19 cellular contexts compared by ENCODE assay signal in the genomic region with DNA sequence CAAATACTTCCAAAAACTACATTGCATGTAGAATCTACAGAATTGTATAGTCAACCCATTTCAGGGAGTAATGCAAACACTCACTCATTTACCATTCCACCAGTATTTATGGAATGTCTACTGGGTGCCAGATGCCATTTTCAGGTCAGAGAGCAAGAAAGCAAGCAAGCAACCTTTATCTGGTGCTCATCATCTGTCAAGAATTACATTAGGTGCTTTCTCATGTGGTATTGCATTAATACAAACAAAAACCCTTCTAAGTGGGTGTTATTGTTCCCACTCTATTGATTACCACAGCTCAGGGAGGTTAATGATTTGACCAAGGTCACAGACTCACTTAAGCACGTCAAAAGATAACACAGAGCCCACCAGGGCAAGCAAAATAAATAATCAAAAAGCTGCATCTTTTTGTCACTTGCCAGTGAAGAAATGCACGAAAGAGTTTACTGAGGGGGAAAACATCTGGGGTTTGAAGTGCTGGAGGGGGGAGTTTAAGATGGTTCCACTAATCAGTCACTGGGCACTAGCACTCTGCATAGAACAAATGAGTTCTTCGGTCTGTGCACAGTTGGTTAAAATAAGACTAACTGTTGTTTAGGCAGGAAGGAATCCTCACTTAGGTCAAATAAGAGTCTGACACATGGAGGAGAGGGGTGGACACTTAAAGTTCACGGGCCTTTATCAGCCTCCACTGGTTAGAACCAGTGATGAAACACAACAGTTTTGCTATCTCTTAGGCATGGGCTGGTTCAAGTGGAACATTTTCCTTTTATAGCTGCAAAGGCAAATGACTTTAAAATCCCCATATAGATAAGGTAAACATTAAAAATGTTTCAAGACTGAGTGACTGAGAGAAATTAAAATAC.
DNase-seq lines count a peak whose midpoint lies in the region; FAIRE-seq and TF ChIP-seq lines count a peak whose summit lies in the region.
"Had no signal": no experiment of that assay in that cellular context is flagged by ENCODE, and none has a peak within 500 bp of the region (broad histone marks: within the 10 kb centered on the region; RNA-seq: fewer than 3 reads in every experiment).

No MANE protein-coding gene starts in this region.

- no peak overlapping the region for H2BK120ac ChIP-seq in H9 (ENCODE audit: low read depth, low read length, poor library complexity, severe bottlenecking)

- no peak overlapping the region for H2AFZ ChIP-seq in H9 (ENCODE audit: low read length)

- H2BK12ac ChIP-seq in H9 (ENCODE audit: insufficient read length, low read depth, low read length), result no peak overlapping the region

- no peak overlapping the region for H2AK5ac ChIP-seq in H9 (ENCODE audit: insufficient read length, low read length)

- no peaks in the 10 kb centered on the region; the same call in 1 of the 2 replicates for H3K4me1 ChIP-seq in H9 (ENCODE audit: insufficient read depth, low read length)

- TF ChIP-seq CTCF in nephron progenitor cell (IDR thresholded peaks at IDR 0.05) (no peak), H9 (conservative IDR thresholded peaks at IDR 0.05) (no peak)

- no peak overlapping the region for H3K56ac ChIP-seq in H9 (ENCODE audit: insufficient read length, low read depth, low read length)

- no peak overlapping the region for H4K5ac ChIP-seq in H9 (ENCODE audit: insufficient read length, low read depth, low read length)

- H3K4me1 Mint-ChIP-seq in nephron progenitor cell (peaks cover 27% of the 10 kb centered on the region), H9 (peaks cover 13 to 17% of the 10 kb centered on the region in 2 experiments)
- H3K4me1 Mint-ChIP-seq: activated naive CD8-positive, alpha-beta T cell treated with anti-CD3 and anti-CD28 coated beads, Interleukin-2, amount 50 U/mL, for 24 hours; activated T-helper 17 cell treated with anti-CD3 and anti-CD28 coated beads, Interleukin-2, amount 50 U/mL, for 72 hours had no signal

- H3K27me3 ChIP-seq in H9 (ENCODE audit: insufficient read depth, low read length), result no peaks in the 10 kb centered on the region

- no peak for FAIRE-seq in RCC 7860 (lab: Jason Lieb, UNC)
- FAIRE-seq in GM12892 (lab: Jason Lieb, UNC), result no peak

- H3K27ac Mint-ChIP-seq in nephron progenitor cell (peak overlapping the region; percentile 91), H9 (no peak overlapping the region)
- H3K27ac Mint-ChIP-seq: activated naive CD8-positive, alpha-beta T cell treated with anti-CD3 and anti-CD28 coated beads, Interleukin-2, amount 50 U/mL, for 24 hours; activated T-helper 17 cell treated with anti-CD3 and anti-CD28 coated beads, Interleukin-2, amount 50 U/mL, for 72 hours; effector memory CD8-positive, alpha-beta T cell had no signal

- H3K27ac ChIP-seq in H9 (ENCODE audit: insufficient read length, low read depth, low read length), result no peak overlapping the region

- no peak overlapping the region for H3K4me3 Mint-ChIP-seq in nephron progenitor cell
- no peak overlapping the region for H3K4me3 Mint-ChIP-seq in H9
- H3K4me3 Mint-ChIP-seq: activated naive CD8-positive, alpha-beta T cell treated with anti-CD3 and anti-CD28 coated beads, Interleukin-2, amount 50 U/mL, for 24 hours; activated T-helper 17 cell treated with anti-CD3 and anti-CD28 coated beads, Interleukin-2, amount 50 U/mL, for 72 hours; effector memory CD8-positive, alpha-beta T cell had no signal

- no peak overlapping the region for H2BK5ac ChIP-seq in H9 (ENCODE audit: insufficient read length, low read length)

- no peaks in the 10 kb centered on the region for H3K27me3 Mint-ChIP-seq in nephron progenitor cell (ENCODE audit: low read depth, poor library complexity)
- H3K27me3 Mint-ChIP-seq in H9 (ENCODE audit: low read depth), result no peaks in the 10 kb centered on the region
- H3K27me3 Mint-ChIP-seq: activated naive CD8-positive, alpha-beta T cell treated with anti-CD3 and anti-CD28 coated beads, Interleukin-2, amount 50 U/mL, for 24 hours; activated T-helper 17 cell treated with anti-CD3 and anti-CD28 coated beads, Interleukin-2, amount 50 U/mL, for 72 hours; effector memory CD8-positive, alpha-beta T cell had no signal

- no peak overlapping the region for H3K4ac ChIP-seq in H9 (ENCODE audit: low read depth, low read length)

- no peaks in the 10 kb centered on the region for H3K23me2 ChIP-seq in H9 (ENCODE audit: insufficient read length, low read depth, low read length, poor library complexity, severe bottlenecking)

- no peak overlapping the region for H2BK20ac ChIP-seq in H9 (ENCODE audit: low read depth, low read length, poor library complexity, severe bottlenecking)

- no peak for TF ChIP-seq POLR2A in GM12892 (IDR thresholded peaks at IDR 0.05; ENCODE audit: low read depth, low read length)

- DNase-seq in GM03348 (ENCODE audit: low spot score) (peak; percentile 6), RCC 7860 (ENCODE audit: low spot score) (peak; percentile 18), glomerular visceral epithelial cell (ENCODE audit: extremely low spot score) (peak; percentile 18), nephron progenitor cell (no peak), GM12892 (ENCODE audit: insufficient read length) (no peak), DMS53 treated with DMSO at 0.1 percent for 48 hours (lab: John Stamatoyannopoulos, UW; ENCODE audit: unreplicated experiment) (no peak), H9 (no peak)
- no peak for DNase-seq in stimulated activated CD4-positive, alpha-beta T cell treated with anti-CD3 and anti-CD28 coated beads, Interleukin-4, amount 100 ng/mL, for 1 hour
- DNase-seq: activated naive CD8-positive, alpha-beta T cell treated with anti-CD3 and anti-CD28 coated beads, Interleukin-2, amount 50 U/mL, for 24 hours; Calu3; central memory CD4-positive, alpha-beta T cell; effector memory CD8-positive, alpha-beta T cell; hippocampal formation; mucosa of descending colon; NCI-H1417 treated with DMSO at 0.1 percent for 48 hours; NCI-H774; nucleus accumbens; stimulated activated CD4-positive, alpha-beta T cell treated with anti-CD3 and anti-CD28 coated beads, Interleukin-4, amount 100 ng/mL, for 24 hours had no signal

- peaks cover 9% of the 10 kb centered on the region for H3K9me3 Mint-ChIP-seq in nephron progenitor cell
- no peaks in the 10 kb centered on the region for H3K9me3 Mint-ChIP-seq in H9

- H2BK15ac ChIP-seq in H9 (ENCODE audit: low read depth, low read length), result no peak overlapping the region

- H3K36me3 Mint-ChIP-seq in nephron progenitor cell (ENCODE audit: low read depth) (peaks cover 88% of the 10 kb centered on the region), H9 (ENCODE audit: insufficient read depth in 1 of 3, low read depth in 3 of 3) (peaks cover 0 to 1% (median 0%) of the 10 kb centered on the region in 3 experiments; a peak in 5 of 7 replicates)

- no peak overlapping the region for H4K91ac ChIP-seq in H9 (ENCODE audit: insufficient read length, low read depth, low read length)

- no peak overlapping the region for H3K23ac ChIP-seq in H9 (ENCODE audit: insufficient read length, low read depth, low read length)

- no peaks in the 10 kb centered on the region for H3K79me1 ChIP-seq in H9 (ENCODE audit: insufficient read depth, low read depth, low read length, poor library complexity, severe bottlenecking)

- H3K9me3 ChIP-seq in H9 (ENCODE audit: control insufficient read depth, low read depth, low read length), result no peaks in the 10 kb centered on the region
- H3K9me3 ChIP-seq: mucosa of descending colon had no signal

- H4K8ac ChIP-seq in H9 (replicated peaks; ENCODE audit: insufficient read length, low read depth, low read length), result no peak overlapping the region

- H3K9ac ChIP-seq in H9 (ENCODE audit: extremely low read depth, insufficient read length, low read length), result no peak overlapping the region

- peaks cover 3% of the 10 kb centered on the region for H4K20me1 ChIP-seq in H9 (ENCODE audit: control insufficient read depth, insufficient read depth, insufficient read length)

- no peaks in the 10 kb centered on the region for H3K79me2 ChIP-seq in H9 (ENCODE audit: insufficient read depth, low read length)

- no CpG with 5 or more reads among the region's 4 CpGs for whole genome bisulfite sequencing in H9 (ENCODE audit: extremely low coverage, insufficient read length, low lambda C conversion rate)

- H3T11ph ChIP-seq in H9 (ENCODE audit: low read length), result no peak overlapping the region

- no peak overlapping the region for H3K14ac ChIP-seq in H9 (ENCODE audit: insufficient read depth, low read length)

- H3K18ac ChIP-seq in H9 (ENCODE audit: insufficient read length, low read depth, low read length), result no peak overlapping the region

- no peak overlapping the region for H3K4me2 ChIP-seq in H9 (ENCODE audit: insufficient read depth, insufficient read length, low read length)

Comparison
In these comparisons a context has a peak if more than half of its experiments do, and no peak if none do; other contexts are left out.
1. DNase-seq: peak in GM03348 (single experiment), RCC 7860 (single experiment) and glomerular visceral epithelial cell (single experiment); none in nephron progenitor cell (single experiment), GM12892 (single experiment), DMS53 treated with DMSO at 0.1 percent for 48 hours (single experiment), H9 (single experiment) and stimulated activated CD4-positive, alpha-beta T cell treated with anti-CD3 and anti-CD28 coated beads, Interleukin-4, amount 100 ng/mL, for 1 hour (single experiment).